Comparison of ENCODE assay signal across 8 cellular contexts in genomic region chr9:25677301-25678146, GRCh38. TPM values are rescaled to one million over a fixed set of nuclear protein-coding genes. Genes with fewer than 3 reads are reported as not detected.
DNase-seq lines count a peak whose midpoint lies in the region; ATAC-seq and TF ChIP-seq lines count a peak whose summit lies in the region.

No MANE protein-coding gene starts in this region.

- BruUV-seq in A673 (replicated peaks; lab: Mats Ljungman, UMichigan) = no TSS peak

- peak overlapping the region; percentile 87 for H3K9ac ChIP-seq in fibroblast of lung (ENCODE audit: insufficient read depth, low read length)
- peak overlapping the region; percentile 81 to 95 for H3K9ac ChIP-seq in mucosa of rectum (ENCODE audit: low read depth in 1 of 2, low read length in 2 of 2)

- H3K27ac ChIP-seq in fibroblast of lung (ENCODE audit: insufficient read depth, low read length) = peak overlapping the region; percentile 84
- H3K27ac ChIP-seq in mucosa of rectum (ENCODE audit: low read depth in 2 of 2, low read length in 2 of 2) = peak overlapping the region; percentile 95 to 96
- peak overlapping the region; percentile 94 to 99 (median 98) for H3K27ac ChIP-seq in upper lobe of left lung
- H3K27ac ChIP-seq in A673 (ENCODE audit: low read depth, low read length, poor library complexity, severe bottlenecking) = no peak overlapping the region

- peak in 2 of 4 donors; percentile 69 to 82 for TF ChIP-seq POLR2A in upper lobe of left lung (IDR thresholded peaks at IDR 0.05)

- no peaks in the 10 kb centered on the region for H3K4me1 Mint-ChIP-seq in activated CD4-positive, alpha-beta T cell treated with anti-CD3 and anti-CD28 coated beads, Interleukin-2, amount 10 ng/mL, durations not matched to agents 7 days and 5 days

- H3K36me3 ChIP-seq in fibroblast of lung (ENCODE audit: control insufficient read depth, insufficient read depth, low read length) (no peaks in the 10 kb centered on the region), mucosa of rectum (ENCODE audit: control insufficient read depth in 2 of 2, insufficient read depth in 2 of 2, low read length in 2 of 2) (no peaks in the 10 kb centered on the region), upper lobe of left lung (no peaks in the 10 kb centered on the region), A673 (ENCODE audit: insufficient read depth, low read length, poor library complexity, severe bottlenecking) (no peaks in the 10 kb centered on the region)

- peaks cover 12% of the 10 kb centered on the region for H3K27me3 Mint-ChIP-seq in activated CD4-positive, alpha-beta T cell treated with anti-CD3 and anti-CD28 coated beads, Interleukin-2, amount 10 ng/mL, durations not matched to agents 7 days and 5 days

- H3K79me2 ChIP-seq in fibroblast of lung (ENCODE audit: control insufficient read depth, insufficient read depth, low read length) = no peaks in the 10 kb centered on the region

- H3K4me2 ChIP-seq in fibroblast of lung (ENCODE audit: extremely low read depth, insufficient read depth, low read length) = peak overlapping the region; percentile 89

- no peaks in the 10 kb centered on the region for H3K4me1 ChIP-seq in fibroblast of lung (ENCODE audit: control insufficient read depth, extremely low read depth, insufficient read depth, low read length)
- peaks cover 0 to 7% of the 10 kb centered on the region in 2 donors for H3K4me1 ChIP-seq in mucosa of rectum (ENCODE audit: control insufficient read depth in 2 of 2, insufficient read depth in 2 of 2, low read length in 2 of 2)
- peaks cover 6 to 12% (median 10%) of the 10 kb centered on the region in 4 donors for H3K4me1 ChIP-seq in upper lobe of left lung
- no peaks in the 10 kb centered on the region for H3K4me1 ChIP-seq in A673 (ENCODE audit: insufficient read depth, low read length, poor library complexity, severe bottlenecking)

- WGBS in upper lobe of left lung, 2 donors = 5 to 11% methylated on average over 21 to 29 of the region's 77 CpGs

- POLR2A ChIA-PET in activated CD4-positive, alpha-beta T cell treated with anti-CD3 and anti-CD28 coated beads, Interleukin-2, amount 10 ng/mL, durations not matched to agents 7 days and 5 days (lab: Charles Lee) = no interaction called here
- POLR2A ChIA-PET in A673 (lab: Charles Lee; ENCODE audit: low non-redundant PET) = no interaction called here

- peak overlapping the region; percentile 55 for H3K4me3 Mint-ChIP-seq in activated CD4-positive, alpha-beta T cell treated with anti-CD3 and anti-CD28 coated beads, Interleukin-2, amount 10 ng/mL, durations not matched to agents 7 days and 5 days

- TF ChIP-seq CTCF in AG09309 (IDR thresholded peaks at IDR 0.05; ENCODE audit: control insufficient read depth, insufficient read depth, low read depth, low read length, missing control alignments) = no peak
- TF ChIP-seq CTCF in fibroblast of lung (conservative IDR thresholded peaks at IDR 0.05 in 1 of 2, IDR thresholded peaks at IDR 0.05 in 1 of 2; ENCODE audit: low read depth in 1 of 2, low read length in 2 of 2) = no peak
- TF ChIP-seq CTCF in upper lobe of left lung (IDR thresholded peaks at IDR 0.05) = no peak
- no peak for TF ChIP-seq CTCF in A673 (conservative IDR thresholded peaks at IDR 0.05; ENCODE audit: low read depth, low read length)

- no peaks in the 10 kb centered on the region for H4K20me1 ChIP-seq in fibroblast of lung (ENCODE audit: control insufficient read depth, extremely low read depth, insufficient read depth, low read length)

- H3K9me3 ChIP-seq in fibroblast of lung (ENCODE audit: control insufficient read depth, insufficient read depth, low read depth, low read length) (no peaks in the 10 kb centered on the region), mucosa of rectum (ENCODE audit: control insufficient read depth in 2 of 2, low read length in 2 of 2) (no peaks in the 10 kb centered on the region), upper lobe of left lung (no peaks in the 10 kb centered on the region), A673 (ENCODE audit: low read depth, low read length, poor library complexity, severe bottlenecking) (no peaks in the 10 kb centered on the region)

- peak overlapping the region; percentile 91 for H2AFZ ChIP-seq in fibroblast of lung (ENCODE audit: low read length)

- CTCF ChIA-PET in activated CD4-positive, alpha-beta T cell treated with anti-CD3 and anti-CD28 coated beads, Interleukin-2, amount 10 ng/mL, durations not matched to agents 7 days and 5 days (lab: Charles Lee) = no interaction called here
- CTCF ChIA-PET in A673 (lab: Charles Lee) = no interaction called here

- H3K4me3 ChIP-seq in AG09309 (ENCODE audit: control insufficient read depth, low read depth, low read length) (peak overlapping the region; percentile 72), fibroblast of lung (replicated peaks in 1 of 4; ENCODE audit: control extremely low read depth in 1 of 4, insufficient read depth in 1 of 4, low read depth in 3 of 4, low read length in 4 of 4) (peak overlapping the region; percentile 64 to 80 (median 77)), mucosa of rectum (ENCODE audit: low read length in 2 of 2) (peak overlapping the region; percentile 75 to 81), upper lobe of left lung (peak overlapping the region; percentile 59 to 87 (median 82)), A673 (ENCODE audit: low read depth, low read length, poor library complexity, severe bottlenecking) (no peak overlapping the region)

- ATAC-seq in GM19025 (IDR thresholded peaks at IDR 0.05; ENCODE audit: low read depth, unreplicated experiment) = peak; percentile 58
- peak; percentile 95 to 99 for ATAC-seq in upper lobe of left lung (ENCODE audit: low FRiP score in 2 of 2)

- peak in 1 of 4 donors; percentile 60 for TF ChIP-seq EP300 in upper lobe of left lung (IDR thresholded peaks at IDR 0.05)

- no peaks in the 10 kb centered on the region for H3K9me3 Mint-ChIP-seq in activated CD4-positive, alpha-beta T cell treated with anti-CD3 and anti-CD28 coated beads, Interleukin-2, amount 10 ng/mL, durations not matched to agents 7 days and 5 days

- no peak overlapping the region for H3K27ac Mint-ChIP-seq in activated CD4-positive, alpha-beta T cell treated with anti-CD3 and anti-CD28 coated beads, Interleukin-2, amount 10 ng/mL, durations not matched to agents 7 days and 5 days

- no peaks in the 10 kb centered on the region for H3K36me3 Mint-ChIP-seq in activated CD4-positive, alpha-beta T cell treated with anti-CD3 and anti-CD28 coated beads, Interleukin-2, amount 10 ng/mL, durations not matched to agents 7 days and 5 days (ENCODE audit: low read depth)

- DNase-seq in AG09309 (ENCODE audit: low read depth) = peak; percentile 7
- DNase-seq in LHCN-M2 (ENCODE audit: low read depth) = peak; percentile 63
- peak; percentile 7 for DNase-seq in activated CD4-positive, alpha-beta T cell treated with anti-CD3 and anti-CD28 coated beads, Interleukin-2, amount 10 ng/mL, durations not matched to agents 7 days and 5 days
- DNase-seq in fibroblast of lung (ENCODE audit: low read depth in 2 of 2) = peak; percentile 65 to 80
- peak; percentile 92 to 96 for DNase-seq in upper lobe of left lung
- no peak for DNase-seq in A673 (ENCODE audit: low spot score)

- H3K27me3 ChIP-seq in fibroblast of lung (ENCODE audit: control insufficient read depth, insufficient read depth, low read length) = no peaks in the 10 kb centered on the region
- no peaks in the 10 kb centered on the region for H3K27me3 ChIP-seq in mucosa of rectum (ENCODE audit: control insufficient read depth in 2 of 2, insufficient read depth in 2 of 2, low read length in 2 of 2)
- H3K27me3 ChIP-seq in upper lobe of left lung = no peaks in the 10 kb centered on the region
- H3K27me3 ChIP-seq in A673 (replicated peaks; ENCODE audit: insufficient read depth, low read depth, low read length, poor library complexity) = no peaks in the 10 kb centered on the region

- intact Hi-C loops in A673 (cut with micrococcal nuclease; ENCODE audit: unreplicated experiment) = no loop called here

RNA-seq across cellular contexts. Expression of gene TUSC1, which starts 0.7 kb away (rescaled TPM):
- total RNA-seq in LHCN-M2 (2014; rRNA removed) = 11.7 and 14.1 TPM in 2 replicates
- 6.8 TPM for polyA plus RNA-seq in LHCN-M2 (2012)
- total RNA-seq in activated CD4-positive, alpha-beta T cell treated with anti-CD3 and anti-CD28 coated beads, Interleukin-2, amount 10 ng/mL, durations not matched to agents 7 days and 5 days = under 1 TPM; 0.42 to 0.45 TPM
- total RNA-seq in fibroblast of lung = 7.9 and 10.5 TPM in 2 replicates
- polyA plus RNA-seq in fibroblast of lung = 3.7 and 4.9 TPM in 2 replicates
- polyA plus RNA-seq in fibroblast of lung (2012) = 4.5 and 5.3 TPM in 2 replicates
- polyA minus RNA-seq in fibroblast of lung (ENCODE audit: low replicate concordance) = 0.48 and 2.3 TPM in 2 replicates
- 10 to 100 TPM in 5 of 6 donors, 1 to 10 TPM in 1; 8.4 to 28.0 (median 17.3) TPM for total RNA-seq in upper lobe of left lung
- total RNA-seq in A673 (2021) = not detected in 2 replicates
